1 cellular context compared by ENCODE assay signal in genomic region chr7:85426487-85426960, GRCh38.
TF ChIP-seq lines count a peak whose summit lies in the region.

No MANE protein-coding gene starts in this region.

TF ChIP-seq in HepG2, 621 proteins besides CTCF, POLR2A, EP300 and RAD21 (continued from another document):
- TF ChIP-seq, protein P1, sequence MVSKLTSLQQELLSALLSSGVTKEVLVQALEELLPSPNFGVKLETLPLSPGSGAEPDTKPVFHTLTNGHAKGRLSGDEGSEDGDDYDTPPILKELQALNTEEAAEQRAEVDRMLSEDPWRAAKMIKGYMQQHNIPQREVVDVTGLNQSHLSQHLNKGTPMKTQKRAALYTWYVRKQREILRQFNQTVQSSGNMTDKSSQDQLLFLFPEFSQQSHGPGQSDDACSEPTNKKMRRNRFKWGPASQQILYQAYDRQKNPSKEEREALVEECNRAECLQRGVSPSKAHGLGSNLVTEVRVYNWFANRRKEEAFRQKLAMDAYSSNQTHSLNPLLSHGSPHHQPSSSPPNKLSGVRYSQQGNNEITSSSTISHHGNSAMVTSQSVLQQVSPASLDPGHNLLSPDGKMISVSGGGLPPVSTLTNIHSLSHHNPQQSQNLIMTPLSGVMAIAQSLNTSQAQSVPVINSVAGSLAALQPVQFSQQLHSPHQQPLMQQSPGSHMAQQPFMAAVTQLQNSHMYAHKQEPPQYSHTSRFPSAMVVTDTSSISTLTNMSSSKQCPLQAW (CRISPR knock-in tag; IDR thresholded peaks at IDR 0.05): 0 out of 2 replicates have a peak, but pooled peaks have one; percentile 35
- TF ChIP-seq TBX2 (CRISPR knock-in tag; IDR thresholded peaks at IDR 0.05; ENCODE audit: borderline replicate concordance) (peak; percentile 61; the same call in 1 of the 2 replicates), RNF2 (conservative IDR thresholded peaks at IDR 0.05; ENCODE audit: low read depth) (no peak), THAP11 (CRISPR knock-in tag; IDR thresholded peaks at IDR 0.05) (0 out of 2 replicates have a peak, but pooled peaks have one; percentile 27), ZNF556 (CRISPR knock-in tag; IDR thresholded peaks at IDR 0.05; ENCODE audit: borderline replicate concordance) (no peak), SALL2 (CRISPR knock-in tag; IDR thresholded peaks at IDR 0.05) (no peak), EZH2 (conservative IDR thresholded peaks at IDR 0.05; ENCODE audit: low read depth, low read length) (no peak), CEBPG (CRISPR knock-in tag; IDR thresholded peaks at IDR 0.05) (peak; percentile 72), RARA (CRISPR knock-in tag; IDR thresholded peaks at IDR 0.05) (peak; percentile 83), HMG20A (CRISPR knock-in tag; IDR thresholded peaks at IDR 0.05; ENCODE audit: borderline replicate concordance) (peak; percentile 69; the same call in 1 of the 2 replicates), IRF2 (CRISPR knock-in tag; IDR thresholded peaks at IDR 0.05) (peak; percentile 52; the same call in 1 of the 2 replicates), ZNF766 (CRISPR knock-in tag; IDR thresholded peaks at IDR 0.05; ENCODE audit: borderline replicate concordance) (no peak), ZNF780A (CRISPR knock-in tag; IDR thresholded peaks at IDR 0.05) (no peak), GZF1 (CRISPR knock-in tag; IDR thresholded peaks at IDR 0.05) (0 out of 2 replicates have a peak, but pooled peaks have one; percentile 24), ZNF720 (CRISPR knock-in tag; IDR thresholded peaks at IDR 0.05) (no peak), FOXO1 (CRISPR knock-in tag; IDR thresholded peaks at IDR 0.05) (peak; percentile 64), ZNF619 (CRISPR knock-in tag; IDR thresholded peaks at IDR 0.05) (no peak), RARG (CRISPR knock-in tag; IDR thresholded peaks at IDR 0.05; ENCODE audit: low read depth) (no peak), TEAD3 (CRISPR knock-in tag; optimal IDR thresholded peaks at IDR 0.05; ENCODE audit: borderline replicate concordance) (peak; percentile 67), MAFG (CRISPR knock-in tag; IDR thresholded peaks at IDR 0.05) (peak; percentile 53; the same call in 1 of the 2 replicates), ZMYM2 (CRISPR knock-in tag; IDR thresholded peaks at IDR 0.05) (no peak), NR2F6 (IDR thresholded peaks at IDR 0.05) (peak; percentile 78), NR2F6 (CRISPR knock-in tag; IDR thresholded peaks at IDR 0.05) (peak; percentile 80), NR3C1 (CRISPR knock-in tag; IDR thresholded peaks at IDR 0.05) (no peak), SOX13 (IDR thresholded peaks at IDR 0.05) (no peak), SOX13 (CRISPR knock-in tag; conservative IDR thresholded peaks at IDR 0.05 in 1 of 2, IDR thresholded peaks at IDR 0.05 in 1 of 2) (peak in 1 of 2 experiments; percentile 84; a peak in 2 of 4 replicates), SKI (IDR thresholded peaks at IDR 0.05; ENCODE audit: partially characterized antibody) (peak; percentile 40), TAF1 (CRISPR knock-in tag; IDR thresholded peaks at IDR 0.05) (no peak), NFE2L2 (IDR thresholded peaks at IDR 0.05; ENCODE audit: low read length) (peak; percentile 95), KDM1A (CRISPR knock-in tag; IDR thresholded peaks at IDR 0.05) (0 out of 2 replicates have a peak, but pooled peaks have one; percentile 23), ATF1 (CRISPR knock-in tag; IDR thresholded peaks at IDR 0.05) (peak; percentile 41; the same call in 1 of the 2 replicates), CREBL2 (CRISPR knock-in tag; IDR thresholded peaks at IDR 0.05; ENCODE audit: borderline replicate concordance) (no peak), ZMYM4 (CRISPR knock-in tag; IDR thresholded peaks at IDR 0.05) (peak; percentile 94), ZNF737 (CRISPR knock-in tag; IDR thresholded peaks at IDR 0.05; ENCODE audit: borderline replicate concordance) (no peak), MIXL1 (CRISPR knock-in tag; IDR thresholded peaks at IDR 0.05) (peak; percentile 52; the same call in 1 of the 2 replicates), ZFX (CRISPR knock-in tag; IDR thresholded peaks at IDR 0.05; ENCODE audit: low read depth) (no peak), ZNF253 (CRISPR knock-in tag; IDR thresholded peaks at IDR 0.05; ENCODE audit: borderline replicate concordance) (no peak), PBX3 (CRISPR knock-in tag; IDR thresholded peaks at IDR 0.05; ENCODE audit: borderline replicate concordance) (no peak), TBL1XR1 (IDR thresholded peaks at IDR 0.05; ENCODE audit: borderline replicate concordance, low read length, partially characterized antibody) (peak; percentile 89), MAFF (IDR thresholded peaks at IDR 0.05; ENCODE audit: low read depth, low read length) (peak; percentile 66), NFKBIZ (CRISPR knock-in tag; IDR thresholded peaks at IDR 0.05) (0 out of 2 replicates have a peak, but pooled peaks have one; percentile 24), ZNF691 (CRISPR knock-in tag; IDR thresholded peaks at IDR 0.05; ENCODE audit: borderline replicate concordance, low read depth) (peak; percentile 91; the same call in 1 of the 2 replicates), MEF2D (CRISPR knock-in tag; IDR thresholded peaks at IDR 0.05) (no peak)
- TF ChIP-seq, protein P2, sequence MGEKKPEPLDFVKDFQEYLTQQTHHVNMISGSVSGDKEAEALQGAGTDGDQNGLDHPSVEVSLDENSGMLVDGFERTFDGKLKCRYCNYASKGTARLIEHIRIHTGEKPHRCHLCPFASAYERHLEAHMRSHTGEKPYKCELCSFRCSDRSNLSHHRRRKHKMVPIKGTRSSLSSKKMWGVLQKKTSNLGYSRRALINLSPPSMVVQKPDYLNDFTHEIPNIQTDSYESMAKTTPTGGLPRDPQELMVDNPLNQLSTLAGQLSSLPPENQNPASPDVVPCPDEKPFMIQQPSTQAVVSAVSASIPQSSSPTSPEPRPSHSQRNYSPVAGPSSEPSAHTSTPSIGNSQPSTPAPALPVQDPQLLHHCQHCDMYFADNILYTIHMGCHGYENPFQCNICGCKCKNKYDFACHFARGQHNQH (CRISPR knock-in tag; IDR thresholded peaks at IDR 0.05): peak; percentile 55; the same call in 1 of the 2 replicates
- TF ChIP-seq, protein P3, sequence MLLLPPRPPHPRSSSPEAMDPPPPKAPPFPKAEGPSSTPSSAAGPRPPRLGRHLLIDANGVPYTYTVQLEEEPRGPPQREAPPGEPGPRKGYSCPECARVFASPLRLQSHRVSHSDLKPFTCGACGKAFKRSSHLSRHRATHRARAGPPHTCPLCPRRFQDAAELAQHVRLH (CRISPR knock-in tag; IDR thresholded peaks at IDR 0.05; ENCODE audit: borderline replicate concordance, low read depth): no peak
